In the genomic region with DNA sequence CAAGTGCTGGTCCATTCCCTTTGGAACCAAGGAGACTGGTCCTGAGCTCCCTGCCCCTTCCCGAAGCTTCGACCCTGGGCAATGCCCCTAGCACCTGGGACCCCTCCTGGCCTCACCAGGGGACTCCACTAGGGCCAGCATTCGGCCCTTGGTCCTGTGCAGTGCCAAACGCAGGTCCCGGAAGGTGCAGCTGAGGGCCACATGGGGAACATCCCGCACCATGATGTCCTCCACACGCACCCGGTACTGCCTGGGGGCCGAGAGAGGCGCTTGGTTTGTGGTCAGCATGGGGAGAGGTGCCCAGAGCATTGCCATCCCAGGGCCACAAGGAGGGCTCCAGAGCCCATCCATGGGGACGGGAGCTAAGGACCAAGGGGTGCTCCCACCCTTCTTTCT, we compare ENCODE assay signal across 1 cellular context.
TF ChIP-seq lines count a peak whose summit lies in the region.

No MANE protein-coding gene starts in this region.

TF ChIP-seq in H1, 55 proteins besides CTCF, POLR2A, EP300 and RAD21:
- TF ChIP-seq CBX8 (IDR thresholded peaks at IDR 0.05; ENCODE audit: borderline replicate concordance, low read depth, low read length) (no peak), SRF (IDR thresholded peaks at IDR 0.05; ENCODE audit: low read depth, low read length) (no peak), CHD1 (IDR thresholded peaks at IDR 0.05; ENCODE audit: low read depth, low read length) (no peak), TCF12 (IDR thresholded peaks at IDR 0.05; ENCODE audit: low read depth, low read length) (no peak), FOSL1 (IDR thresholded peaks at IDR 0.05; ENCODE audit: insufficient read depth, low read depth, low read length) (no peak), RFX5 (IDR thresholded peaks at IDR 0.05; ENCODE audit: borderline replicate concordance, low read depth, low read length) (no peak), USF2 (IDR thresholded peaks at IDR 0.05; ENCODE audit: low read length) (no peak), NANOG (IDR thresholded peaks at IDR 0.05; ENCODE audit: insufficient read depth, low read depth, low read length, poor library complexity, severe bottlenecking) (no peak), ATF2 (IDR thresholded peaks at IDR 0.05; ENCODE audit: low read length) (no peak), POU5F1 (IDR thresholded peaks at IDR 0.05; ENCODE audit: low read depth, low read length) (no peak)
- TF ChIP-seq, protein P1, sequence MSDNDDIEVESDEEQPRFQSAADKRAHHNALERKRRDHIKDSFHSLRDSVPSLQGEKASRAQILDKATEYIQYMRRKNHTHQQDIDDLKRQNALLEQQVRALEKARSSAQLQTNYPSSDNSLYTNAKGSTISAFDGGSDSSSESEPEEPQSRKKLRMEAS (IDR thresholded peaks at IDR 0.05): no peak
- TF ChIP-seq, protein P2, sequence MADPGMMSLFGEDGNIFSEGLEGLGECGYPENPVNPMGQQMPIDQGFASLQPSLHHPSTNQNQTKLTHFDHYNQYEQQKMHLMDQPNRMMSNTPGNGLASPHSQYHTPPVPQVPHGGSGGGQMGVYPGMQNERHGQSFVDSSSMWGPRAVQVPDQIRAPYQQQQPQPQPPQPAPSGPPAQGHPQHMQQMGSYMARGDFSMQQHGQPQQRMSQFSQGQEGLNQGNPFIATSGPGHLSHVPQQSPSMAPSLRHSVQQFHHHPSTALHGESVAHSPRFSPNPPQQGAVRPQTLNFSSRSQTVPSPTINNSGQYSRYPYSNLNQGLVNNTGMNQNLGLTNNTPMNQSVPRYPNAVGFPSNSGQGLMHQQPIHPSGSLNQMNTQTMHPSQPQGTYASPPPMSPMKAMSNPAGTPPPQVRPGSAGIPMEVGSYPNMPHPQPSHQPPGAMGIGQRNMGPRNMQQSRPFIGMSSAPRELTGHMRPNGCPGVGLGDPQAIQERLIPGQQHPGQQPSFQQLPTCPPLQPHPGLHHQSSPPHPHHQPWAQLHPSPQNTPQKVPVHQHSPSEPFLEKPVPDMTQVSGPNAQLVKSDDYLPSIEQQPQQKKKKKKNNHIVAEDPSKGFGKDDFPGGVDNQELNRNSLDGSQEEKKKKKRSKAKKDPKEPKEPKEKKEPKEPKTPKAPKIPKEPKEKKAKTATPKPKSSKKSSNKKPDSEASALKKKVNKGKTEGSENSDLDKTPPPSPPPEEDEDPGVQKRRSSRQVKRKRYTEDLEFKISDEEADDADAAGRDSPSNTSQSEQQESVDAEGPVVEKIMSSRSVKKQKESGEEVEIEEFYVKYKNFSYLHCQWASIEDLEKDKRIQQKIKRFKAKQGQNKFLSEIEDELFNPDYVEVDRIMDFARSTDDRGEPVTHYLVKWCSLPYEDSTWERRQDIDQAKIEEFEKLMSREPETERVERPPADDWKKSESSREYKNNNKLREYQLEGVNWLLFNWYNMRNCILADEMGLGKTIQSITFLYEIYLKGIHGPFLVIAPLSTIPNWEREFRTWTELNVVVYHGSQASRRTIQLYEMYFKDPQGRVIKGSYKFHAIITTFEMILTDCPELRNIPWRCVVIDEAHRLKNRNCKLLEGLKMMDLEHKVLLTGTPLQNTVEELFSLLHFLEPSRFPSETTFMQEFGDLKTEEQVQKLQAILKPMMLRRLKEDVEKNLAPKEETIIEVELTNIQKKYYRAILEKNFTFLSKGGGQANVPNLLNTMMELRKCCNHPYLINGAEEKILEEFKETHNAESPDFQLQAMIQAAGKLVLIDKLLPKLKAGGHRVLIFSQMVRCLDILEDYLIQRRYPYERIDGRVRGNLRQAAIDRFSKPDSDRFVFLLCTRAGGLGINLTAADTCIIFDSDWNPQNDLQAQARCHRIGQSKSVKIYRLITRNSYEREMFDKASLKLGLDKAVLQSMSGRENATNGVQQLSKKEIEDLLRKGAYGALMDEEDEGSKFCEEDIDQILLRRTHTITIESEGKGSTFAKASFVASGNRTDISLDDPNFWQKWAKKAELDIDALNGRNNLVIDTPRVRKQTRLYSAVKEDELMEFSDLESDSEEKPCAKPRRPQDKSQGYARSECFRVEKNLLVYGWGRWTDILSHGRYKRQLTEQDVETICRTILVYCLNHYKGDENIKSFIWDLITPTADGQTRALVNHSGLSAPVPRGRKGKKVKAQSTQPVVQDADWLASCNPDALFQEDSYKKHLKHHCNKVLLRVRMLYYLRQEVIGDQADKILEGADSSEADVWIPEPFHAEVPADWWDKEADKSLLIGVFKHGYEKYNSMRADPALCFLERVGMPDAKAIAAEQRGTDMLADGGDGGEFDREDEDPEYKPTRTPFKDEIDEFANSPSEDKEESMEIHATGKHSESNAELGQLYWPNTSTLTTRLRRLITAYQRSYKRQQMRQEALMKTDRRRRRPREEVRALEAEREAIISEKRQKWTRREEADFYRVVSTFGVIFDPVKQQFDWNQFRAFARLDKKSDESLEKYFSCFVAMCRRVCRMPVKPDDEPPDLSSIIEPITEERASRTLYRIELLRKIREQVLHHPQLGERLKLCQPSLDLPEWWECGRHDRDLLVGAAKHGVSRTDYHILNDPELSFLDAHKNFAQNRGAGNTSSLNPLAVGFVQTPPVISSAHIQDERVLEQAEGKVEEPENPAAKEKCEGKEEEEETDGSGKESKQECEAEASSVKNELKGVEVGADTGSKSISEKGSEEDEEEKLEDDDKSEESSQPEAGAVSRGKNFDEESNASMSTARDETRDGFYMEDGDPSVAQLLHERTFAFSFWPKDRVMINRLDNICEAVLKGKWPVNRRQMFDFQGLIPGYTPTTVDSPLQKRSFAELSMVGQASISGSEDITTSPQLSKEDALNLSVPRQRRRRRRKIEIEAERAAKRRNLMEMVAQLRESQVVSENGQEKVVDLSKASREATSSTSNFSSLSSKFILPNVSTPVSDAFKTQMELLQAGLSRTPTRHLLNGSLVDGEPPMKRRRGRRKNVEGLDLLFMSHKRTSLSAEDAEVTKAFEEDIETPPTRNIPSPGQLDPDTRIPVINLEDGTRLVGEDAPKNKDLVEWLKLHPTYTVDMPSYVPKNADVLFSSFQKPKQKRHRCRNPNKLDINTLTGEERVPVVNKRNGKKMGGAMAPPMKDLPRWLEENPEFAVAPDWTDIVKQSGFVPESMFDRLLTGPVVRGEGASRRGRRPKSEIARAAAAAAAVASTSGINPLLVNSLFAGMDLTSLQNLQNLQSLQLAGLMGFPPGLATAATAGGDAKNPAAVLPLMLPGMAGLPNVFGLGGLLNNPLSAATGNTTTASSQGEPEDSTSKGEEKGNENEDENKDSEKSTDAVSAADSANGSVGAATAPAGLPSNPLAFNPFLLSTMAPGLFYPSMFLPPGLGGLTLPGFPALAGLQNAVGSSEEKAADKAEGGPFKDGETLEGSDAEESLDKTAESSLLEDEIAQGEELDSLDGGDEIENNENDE (IDR thresholded peaks at IDR 0.05; ENCODE audit: insufficient replicate concordance, low read length): no peak
TF ChIP-seq in H1: peak in this region for 0.
